In the genomic region with DNA sequence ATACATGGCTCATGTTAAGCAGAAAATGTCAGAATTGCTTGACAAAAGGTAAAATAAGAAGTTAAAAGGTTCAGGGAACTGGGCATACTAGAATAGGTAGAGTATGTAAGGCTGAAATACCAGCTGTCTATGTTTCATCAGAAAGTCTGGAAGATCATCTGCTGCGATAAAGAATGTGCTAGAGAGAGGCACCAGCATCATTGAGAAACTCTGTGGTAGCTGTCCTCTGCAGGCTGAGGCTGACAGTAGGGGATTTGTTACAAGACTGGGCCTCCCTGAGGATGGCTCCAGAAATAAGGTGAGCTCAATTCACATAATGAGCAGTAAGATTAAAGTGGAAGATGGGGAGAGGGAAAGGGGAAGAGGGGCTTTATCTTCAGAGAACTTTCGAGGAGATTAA, we compare ENCODE assay signal across 8 cellular contexts. TPM values are rescaled to one million over a fixed set of nuclear protein-coding genes. Genes with fewer than 3 reads are reported as not detected.
"Had no signal": no experiment of that assay in that cellular context is flagged by ENCODE, and none has a peak within 500 bp of the region (broad histone marks: within the 10 kb centered on the region; RNA-seq: fewer than 3 reads in every experiment).

No MANE protein-coding gene starts in this region.

- DNase-seq: IMR-90, KBM-7, KG1 had no signal

- H3K27ac ChIP-seq: HL-60 had no signal

- H3K4me3 Mint-ChIP-seq: IgD-negative memory B cell had no signal

- ATAC-seq: HepG2, K562 had no signal

- H3K4me3 ChIP-seq: K562 had no signal

- H3K27ac Mint-ChIP-seq: IgD-negative memory B cell had no signal

RNA-seq across cellular contexts. Expression of gene ZNF287, which starts 4.5 kb away (rescaled TPM):
- total RNA-seq: HepG2, HT-29 had no signal
